ENCODE assay signal across 21 cellular contexts in the genomic region with DNA sequence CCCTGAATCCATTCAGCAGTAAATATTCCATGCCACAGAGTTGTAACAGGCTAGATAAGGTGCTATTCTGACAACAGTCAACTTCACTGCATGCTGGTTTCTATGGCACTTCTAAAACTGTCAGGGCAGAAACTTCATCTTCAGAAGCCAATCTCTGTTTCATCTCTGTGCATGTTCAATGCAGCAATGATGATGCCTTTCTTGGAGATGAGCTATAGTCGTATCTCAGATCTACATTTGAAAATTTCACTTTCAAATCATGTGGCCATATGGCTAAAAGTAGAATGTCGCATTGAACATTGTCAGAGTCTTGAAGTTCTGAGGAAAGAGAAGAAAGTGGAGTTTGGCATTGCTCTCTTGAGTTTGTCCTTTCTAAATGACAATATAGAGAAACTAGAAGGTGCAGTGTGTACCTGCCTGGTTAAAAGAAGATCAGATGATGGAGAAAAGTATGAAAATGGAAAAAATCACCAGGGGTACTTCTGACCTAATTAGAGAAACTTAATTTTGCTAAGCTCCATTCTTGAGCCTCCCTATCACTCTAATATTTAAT. TPM values are rescaled to one million over a fixed set of nuclear protein-coding genes. Genes with fewer than 3 reads are reported as not detected.
DNase-seq lines count a peak whose midpoint lies in the region; ATAC-seq, FAIRE-seq and TF ChIP-seq lines count a peak whose summit lies in the region.
"Had no signal": no experiment of that assay in that cellular context is flagged by ENCODE, and none has a peak within 500 bp of the region (broad histone marks: within the 10 kb centered on the region; RNA-seq: fewer than 3 reads in every experiment).

No MANE protein-coding gene starts in this region.

- POLR2A ChIA-PET in PC-9 (lab: Charles Lee; ENCODE audit: unreplicated experiment), result interaction anchor here (0.7 kb wide), 1 partner anchor 35 kb away, joined by 3 read pairs; no protein-coding TSS in a partner anchor
- POLR2A ChIA-PET in A673 (lab: Charles Lee; ENCODE audit: low non-redundant PET), result no interaction called here

- H3K9me3 Mint-ChIP-seq in progenitor cell of endocrine pancreas (ENCODE audit: low read depth), result no peaks in the 10 kb centered on the region
- H3K9me3 Mint-ChIP-seq: activated CD4-positive, alpha-beta T cell treated with anti-CD3 and anti-CD28 coated beads, Interleukin-2, amount 10 ng/mL, durations not matched to agents 7 days and 5 days; naive thymus-derived CD4-positive, alpha-beta T cell had no signal

- H3K27ac Mint-ChIP-seq in progenitor cell of endocrine pancreas, result no peak overlapping the region
- H3K27ac Mint-ChIP-seq: activated CD4-positive, alpha-beta T cell treated with anti-CD3 and anti-CD28 coated beads, Interleukin-2, amount 10 ng/mL, durations not matched to agents 7 days and 5 days; naive thymus-derived CD4-positive, alpha-beta T cell; T-helper 17 cell had no signal

- peak; percentile 91 for FAIRE-seq in GM12892 (lab: Jason Lieb, UNC)
- FAIRE-seq: astrocyte had no signal

- H3K27me3 Mint-ChIP-seq in progenitor cell of endocrine pancreas, result no peaks in the 10 kb centered on the region
- H3K27me3 Mint-ChIP-seq: activated CD4-positive, alpha-beta T cell treated with anti-CD3 and anti-CD28 coated beads, Interleukin-2, amount 10 ng/mL, durations not matched to agents 7 days and 5 days; naive thymus-derived CD4-positive, alpha-beta T cell; T-helper 17 cell had no signal

- BruUV-seq in PC-9 (replicated peaks; lab: Mats Ljungman, UMichigan) (no TSS peak), A673 (replicated peaks; lab: Mats Ljungman, UMichigan) (no TSS peak)

- H3K36me3 Mint-ChIP-seq in progenitor cell of endocrine pancreas (ENCODE audit: insufficient read depth), result peaks cover 5% of the 10 kb centered on the region

- no peak overlapping the region for H3K4me3 Mint-ChIP-seq in progenitor cell of endocrine pancreas (ENCODE audit: low read depth)
- H3K4me3 Mint-ChIP-seq: activated CD4-positive, alpha-beta T cell treated with anti-CD3 and anti-CD28 coated beads, Interleukin-2, amount 10 ng/mL, durations not matched to agents 7 days and 5 days; naive thymus-derived CD4-positive, alpha-beta T cell; T-helper 17 cell had no signal

- TF ChIP-seq POLR2A in GM12892 (IDR thresholded peaks at IDR 0.05; ENCODE audit: low read depth, low read length), result peak; percentile 31; the same call in 1 of the 2 replicates

- no peak overlapping the region for H3K4me2 ChIP-seq in PC-9

- no peaks in the 10 kb centered on the region for H4K20me1 ChIP-seq in PC-9 (ENCODE audit: insufficient read depth)

- no peak for TF ChIP-seq CTCF in PC-9 (conservative IDR thresholded peaks at IDR 0.05)
- no peak for TF ChIP-seq CTCF in progenitor cell of endocrine pancreas (IDR thresholded peaks at IDR 0.05; ENCODE audit: unreplicated experiment)
- no peak for TF ChIP-seq CTCF in A673 (conservative IDR thresholded peaks at IDR 0.05; ENCODE audit: low read depth, low read length)

- no peaks in the 10 kb centered on the region for H3F3A ChIP-seq in PC-9 (ENCODE audit: insufficient read depth, low read depth)

- no peaks in the 10 kb centered on the region for H3K79me2 ChIP-seq in PC-9 (ENCODE audit: low read depth)

- H3K36me3 ChIP-seq in PC-9 (ENCODE audit: low read depth) (no peaks in the 10 kb centered on the region), A673 (ENCODE audit: insufficient read depth, low read length, poor library complexity, severe bottlenecking) (no peaks in the 10 kb centered on the region)
- H3K36me3 ChIP-seq: thyroid gland had no signal

- H3K27me3 ChIP-seq in PC-9 (ENCODE audit: insufficient read depth, low read depth) (no peaks in the 10 kb centered on the region), A673 (replicated peaks; ENCODE audit: insufficient read depth, low read depth, low read length, poor library complexity) (no peaks in the 10 kb centered on the region)
- H3K27me3 ChIP-seq: esophagus squamous epithelium, thyroid gland had no signal

- H3K4me1 Mint-ChIP-seq in progenitor cell of endocrine pancreas (ENCODE audit: low read depth), result peaks cover 13% of the 10 kb centered on the region
- H3K4me1 Mint-ChIP-seq: activated CD4-positive, alpha-beta T cell treated with anti-CD3 and anti-CD28 coated beads, Interleukin-2, amount 10 ng/mL, durations not matched to agents 7 days and 5 days had no signal

- peak; percentile 66 for ATAC-seq in HG02642 (IDR thresholded peaks at IDR 0.05; ENCODE audit: poor library complexity, unreplicated experiment)
- peak; percentile 69 for ATAC-seq in HG03565 (IDR thresholded peaks at IDR 0.05; ENCODE audit: unreplicated experiment)
- ATAC-seq in left ventricle myocardium superior, result no peak
- ATAC-seq: left colon; naive thymus-derived CD4-positive, alpha-beta T cell; T-helper 17 cell had no signal

- CTCF ChIA-PET in PC-9 (lab: Charles Lee) (no interaction called here), A673 (lab: Charles Lee) (no interaction called here)

- H3K4me1 ChIP-seq in PC-9 (replicated peaks; ENCODE audit: insufficient read depth), result no peaks in the 10 kb centered on the region
- H3K4me1 ChIP-seq in A673 (ENCODE audit: insufficient read depth, low read length, poor library complexity, severe bottlenecking), result peaks cover 4% of the 10 kb centered on the region
- H3K4me1 ChIP-seq: esophagus squamous epithelium, thyroid gland had no signal

- DNase-seq in GM12892 (ENCODE audit: insufficient read length), result no peak
- DNase-seq in GM19240 (ENCODE audit: insufficient read length, low spot score), result peak; percentile 58
- DNase-seq in PC-9, result no peak
- no peak for DNase-seq in progenitor cell of endocrine pancreas (ENCODE audit: low spot score, unreplicated experiment)
- no peak for DNase-seq in left ventricle myocardium superior
- DNase-seq in A673 (ENCODE audit: low spot score), result no peak
- DNase-seq: activated CD4-positive, alpha-beta T cell treated with anti-CD3 and anti-CD28 coated beads, Interleukin-2, amount 10 ng/mL, durations not matched to agents 7 days and 5 days; activated effector memory CD4-positive, alpha-beta T cell treated with Interleukin-2 at 50 U/mL for 16 hours; dermis blood vessel endothelial cell; esophagus squamous epithelium; GF-D8; hippocampal formation; left colon; naive thymus-derived CD4-positive, alpha-beta T cell; NCI-H187 treated with DMSO at 0.1 percent for 48 hours; RPMI8226; T-helper 17 cell; thyroid gland had no signal

- intact Hi-C loops in PC-9 (cut with micrococcal nuclease; ENCODE audit: unreplicated experiment), result no loop called here
- intact Hi-C loops in left ventricle myocardium superior (cut with micrococcal nuclease), result no loop called here
- intact Hi-C loops in A673 (cut with micrococcal nuclease; ENCODE audit: unreplicated experiment), result no loop called here

- no peaks in the 10 kb centered on the region for H3K9me2 ChIP-seq in PC-9 (ENCODE audit: insufficient read depth)

- H3K4me3 ChIP-seq in PC-9, result no peak overlapping the region
- no peak overlapping the region for H3K4me3 ChIP-seq in A673 (ENCODE audit: low read depth, low read length, poor library complexity, severe bottlenecking)
- H3K4me3 ChIP-seq: esophagus squamous epithelium, thyroid gland had no signal

- no peak overlapping the region for H3K27ac ChIP-seq in PC-9
- no peak overlapping the region for H3K27ac ChIP-seq in A673 (ENCODE audit: low read depth, low read length, poor library complexity, severe bottlenecking)
- H3K27ac ChIP-seq: esophagus squamous epithelium, thyroid gland had no signal

- H2AFZ ChIP-seq in PC-9, result no peak overlapping the region

- H3K9me3 ChIP-seq in PC-9 (ENCODE audit: insufficient read depth, low read depth), result no peaks in the 10 kb centered on the region
- H3K9me3 ChIP-seq in A673 (ENCODE audit: low read depth, low read length, poor library complexity, severe bottlenecking), result no peaks in the 10 kb centered on the region
- H3K9me3 ChIP-seq: esophagus squamous epithelium, thyroid gland had no signal

RNA-seq across cellular contexts. Expression of a gene that starts 49.0 kb away (rescaled TPM):
- polyA plus RNA-seq in GM12892 (2012; ENCODE audit: missing spikeins), result 0.30 TPM
- total RNA-seq in PC-9 (2021), result 1.4 and 2.3 TPM in 2 replicates
- total RNA-seq in progenitor cell of endocrine pancreas, result 5.0 and 6.2 TPM in 2 replicates
- total RNA-seq in left ventricle myocardium superior, result 10.3 TPM
- total RNA-seq in A673 (2021), result 23.3 and 23.5 TPM in 2 replicates
- total RNA-seq: activated CD4-positive, alpha-beta T cell treated with anti-CD3 and anti-CD28 coated beads, Interleukin-2, amount 10 ng/mL, durations not matched to agents 7 days and 5 days; T-helper 17 cell had no signal
- polyA plus RNA-seq: naive thymus-derived CD4-positive, alpha-beta T cell had no signal
